8 cellular contexts compared by ENCODE assay signal in genomic region chr1:120414911-120415480, GRCh38. TPM values are rescaled to one million over a fixed set of nuclear protein-coding genes. Genes with fewer than 3 reads are reported as not detected.
DNase-seq lines count a peak whose midpoint lies in the region; ATAC-seq and TF ChIP-seq lines count a peak whose summit lies in the region.
"Not testable (repeated sequence)": the region's sequence is repeated elsewhere in the genome, so short reads cannot be mapped to it uniquely, and the experiment has no call there.

Gene NBPF8, plus strand, starts transcription at chr1:120415035. Its CDS starts 21,488 bp downstream, at chr1:120436523.

- H3K9ac ChIP-seq in endocrine pancreas (ENCODE audit: control insufficient read depth, insufficient read depth, low read length) = not testable (repeated sequence)

- in situ Hi-C loops in Panc1 (cut with HindIII; ENCODE audit: low pct_unique_long_range_greater_than_20kb, low sequenced_read_pairs) = not testable (repeated sequence)

- not testable (repeated sequence) for H3K27me3 Mint-ChIP-seq in memory B cell

- H3K4me3 ChIP-seq in BJ (ENCODE audit: low read depth, low read length) (peak within 1 kb of the TSS; percentile 51), Panc1 (ENCODE audit: low read depth in 2 of 2, low read length in 2 of 2) (peak within 1 kb of the TSS; percentile 55 to 75), endocrine pancreas (ENCODE audit: control insufficient read depth, insufficient read depth, low read length) (peak within 1 kb of the TSS; percentile 49)

- intact Hi-C loops in Panc1 (cut with micrococcal nuclease; ENCODE audit: unreplicated experiment) = not testable (repeated sequence)

- H3K9me3 ChIP-seq in Panc1 (ENCODE audit: control insufficient read depth, insufficient read depth, low read depth, low read length); endocrine pancreas (ENCODE audit: control insufficient read depth, low read length): not testable (repeated sequence)

- H3K9me3 Mint-ChIP-seq in memory B cell = not testable (repeated sequence)

- ATAC-seq in GM21381 (IDR thresholded peaks at IDR 0.05; ENCODE audit: unreplicated experiment) (peak; percentile 97), HG03565 (IDR thresholded peaks at IDR 0.05; ENCODE audit: unreplicated experiment) (peak; percentile 95), Panc1 (peak; percentile 99), memory B cell (ENCODE audit: low read depth) (peak; percentile 92)

- DNase-seq in BJ (ENCODE audit: low read depth); Panc1 (ENCODE audit: low read depth, low spot score): not testable (repeated sequence)
- peak; percentile 82 for DNase-seq in activated CD8-positive, alpha-beta memory T cell treated with anti-CD3 and anti-CD28 coated beads, Interleukin-2, amount 50 U/mL, for 48 hours
- DNase-seq in memory B cell (ENCODE audit: low spot score in 2 of 2) = peak; percentile 50 to 61
- DNase-seq in stimulated activated CD4-positive, alpha-beta T cell treated with anti-CD3 and anti-CD28 coated beads, Interleukin-4, amount 100 ng/mL, for 4 hours = peak; percentile 62 to 71

- peak within 1 kb of the TSS; percentile 91 for H3K4me3 Mint-ChIP-seq in memory B cell

- H3K27ac Mint-ChIP-seq in memory B cell = peak within 1 kb of the TSS; percentile 78

- POLR2A ChIA-PET in BJ (lab: Charles Lee); Panc1 (lab: Charles Lee): not testable (repeated sequence)

- not testable (repeated sequence) for H3K36me3 Mint-ChIP-seq in memory B cell

- H3K27me3 ChIP-seq in BJ (ENCODE audit: control insufficient read depth, insufficient read depth, low read length); Panc1 (ENCODE audit: control insufficient read depth, insufficient read depth, low read length); endocrine pancreas (ENCODE audit: control insufficient read depth, insufficient read depth, low read length): not testable (repeated sequence)

- TF ChIP-seq CTCF in BJ (IDR thresholded peaks at IDR 0.05; ENCODE audit: insufficient read depth, low read depth, low read length); Panc1 (IDR thresholded peaks at IDR 0.05): not testable (repeated sequence)

- peak within 1 kb of the TSS; percentile 64 for H3K27ac ChIP-seq in Panc1 (ENCODE audit: low read length)

- not testable (repeated sequence) for H3K36me3 ChIP-seq in BJ (ENCODE audit: control insufficient read depth, insufficient read depth, low read length); Panc1 (ENCODE audit: control insufficient read depth, insufficient read depth, low read length); endocrine pancreas (ENCODE audit: control insufficient read depth, insufficient read depth, low read length)

- H3K4me1 Mint-ChIP-seq in memory B cell = not testable (repeated sequence)

- CTCF ChIA-PET in BJ (lab: Yijun Ruan, JAX); Panc1 (lab: Charles Lee): not testable (repeated sequence)

- BruUV-seq in Panc1 (replicated peaks; lab: Mats Ljungman, UMichigan) = not testable (repeated sequence)

- H3K4me1 ChIP-seq in Panc1 (ENCODE audit: control insufficient read depth, insufficient read depth, low read length); endocrine pancreas (ENCODE audit: control insufficient read depth, insufficient read depth, low read length): not testable (repeated sequence)

RNA-seq across cellular contexts. Expression of gene NBPF8, which starts in this region (rescaled TPM):
- 19.5 and 20.7 TPM in 2 replicates for polyA plus RNA-seq in BJ (2011; rRNA removed)
- polyA minus RNA-seq in BJ (2011; rRNA and poly(A)+ RNA removed) = 5.3 and 5.6 TPM in 2 replicates
- 22.3 TPM for total RNA-seq in Panc1 (2021; ENCODE audit: unreplicated experiment)
- 10.3 TPM for polyA plus RNA-seq in Panc1 (2012; ENCODE audit: insufficient read length)
